Comparison of ENCODE assay signal across 8 cellular contexts in genomic region chrX:138748480-138748879, GRCh38. TPM values are rescaled to one million over a fixed set of nuclear protein-coding genes. Genes with fewer than 3 reads are reported as not detected.
DNase-seq lines count a peak whose midpoint lies in the region; ATAC-seq and TF ChIP-seq lines count a peak whose summit lies in the region.

No MANE protein-coding gene starts in this region.

- intact Hi-C loops in OCI-LY7 (cut with micrococcal nuclease; ENCODE audit: unreplicated experiment): no loop called here

- no peaks in the 10 kb centered on the region for H3K27me3 ChIP-seq in thoracic aorta (replicated peaks; ENCODE audit: insufficient read depth)

- no TSS peak for BruUV-seq in OCI-LY7 (replicated peaks; lab: Mats Ljungman, UMichigan)

- H3K9me2 ChIP-seq in OCI-LY7 (ENCODE audit: insufficient read depth, low read length): no peaks in the 10 kb centered on the region

- no peak overlapping the region for H2AFZ ChIP-seq in OCI-LY7 (ENCODE audit: low read length)

- H4K20me1 ChIP-seq in OCI-LY7 (ENCODE audit: insufficient read depth, low read length): no peaks in the 10 kb centered on the region

- no peaks in the 10 kb centered on the region for H3K79me2 ChIP-seq in OCI-LY7 (ENCODE audit: insufficient read depth, low read depth, low read length)

- no peaks in the 10 kb centered on the region for H3K4me1 ChIP-seq in OCI-LY7 (ENCODE audit: insufficient read depth, low read length, poor library complexity, severe bottlenecking)
- no peaks in the 10 kb centered on the region for H3K4me1 ChIP-seq in thoracic aorta (ENCODE audit: control insufficient read depth in 1 of 2, low read depth in 2 of 2)

- no peak for ATAC-seq in thoracic aorta (ENCODE audit: insufficient number of reproducible peaks, low FRiP score, low read depth)
- ATAC-seq in GM21717 (IDR thresholded peaks at IDR 0.05; ENCODE audit: unreplicated experiment): no peak
- no peak for ATAC-seq in GM19023 (IDR thresholded peaks at IDR 0.05; ENCODE audit: unreplicated experiment)

- TF ChIP-seq CTCF in OCI-LY7 (conservative IDR thresholded peaks at IDR 0.05; ENCODE audit: low read length): peak; percentile 75
- peak; percentile 38 for TF ChIP-seq CTCF in fibroblast of pulmonary artery (IDR thresholded peaks at IDR 0.05; ENCODE audit: low read length, missing control alignments)
- peak; percentile 25 for TF ChIP-seq CTCF in thoracic aorta (IDR thresholded peaks at IDR 0.05)

- H3K27ac ChIP-seq in OCI-LY7 (ENCODE audit: low read depth, low read length, poor library complexity, severe bottlenecking): no peak overlapping the region
- no peak overlapping the region for H3K27ac ChIP-seq in thoracic aorta

- peak; percentile 22 for DNase-seq in NOMO-1 treated with DMSO at 0.1 percent for 48 hours (lab: John Stamatoyannopoulos, UW; ENCODE audit: unreplicated experiment)
- DNase-seq in NOMO-1 treated with dmso at 0.1 percent for 144 hours (lab: John Stamatoyannopoulos, UW; ENCODE audit: unreplicated experiment): no peak
- DNase-seq in OCI-LY7 (ENCODE audit: low spot score): peak; percentile 16
- DNase-seq in fibroblast of pulmonary artery (ENCODE audit: low read depth): peak; percentile 3
- no peak for DNase-seq in thoracic aorta (ENCODE audit: low spot score)
- DNase-seq in cerebellar nuclear complex (lab: John Stamatoyannopoulos, UW): no peak

- H3K36me3 ChIP-seq in OCI-LY7 (ENCODE audit: insufficient read depth, low read length) (no peaks in the 10 kb centered on the region), thoracic aorta (no peaks in the 10 kb centered on the region)

- no peaks in the 10 kb centered on the region for H3K9me3 ChIP-seq in OCI-LY7 (ENCODE audit: low read length)
- H3K9me3 ChIP-seq in thoracic aorta: no peaks in the 10 kb centered on the region

- POLR2A ChIA-PET in OCI-LY7 (lab: Charles Lee): no interaction called here

- H3K4me3 ChIP-seq in OCI-LY7 (ENCODE audit: low read depth, low read length, poor library complexity, severe bottlenecking): no peak overlapping the region
- H3K4me3 ChIP-seq in fibroblast of pulmonary artery (replicated peaks; ENCODE audit: low read depth, low read length): no peak overlapping the region
- H3K4me3 ChIP-seq in thoracic aorta: no peak overlapping the region

- H3K4me2 ChIP-seq in OCI-LY7 (ENCODE audit: low read length): no peak overlapping the region

- CTCF ChIA-PET in OCI-LY7 (lab: Charles Lee; ENCODE audit: unreplicated experiment): no interaction called here

RNA-seq across cellular contexts. Expression of gene FGF13, which starts 37.0 kb away (rescaled TPM):
- total RNA-seq in OCI-LY7 (2014; rRNA removed; shearing (Covaris generic)): not detected in 2 replicates
- not detected in 2 replicates for total RNA-seq in OCI-LY7 (2022)
- total RNA-seq in thoracic aorta: 10 to 100 TPM; 18.3 to 21.3 TPM

Comparison
In these comparisons a context has a peak if more than half of its experiments do, and no peak if none do; other contexts are left out.
1. DNase-seq: peak in NOMO-1 treated with DMSO at 0.1 percent for 48 hours (single experiment), OCI-LY7 (single experiment) and fibroblast of pulmonary artery (single experiment); none in NOMO-1 treated with dmso at 0.1 percent for 144 hours (single experiment), thoracic aorta (single experiment) and cerebellar nuclear complex (0 of 2).
2. CTCF ChIP-seq: peak in every context shown above with its lines; median percentile 75 in OCI-LY7; 38 in fibroblast of pulmonary artery; 25 in thoracic aorta.
3. RNA of gene FGF13, which starts 37.0 kb away (total RNA-seq): 18.3 to 21.3 TPM in thoracic aorta; not detected in OCI-LY7; every median in the first group is over 10 times any median in the second.